ENCODE assay signal across 15 cellular contexts in genomic region chr19:4721196-4721595, GRCh38. TPM values are rescaled to one million over a fixed set of nuclear protein-coding genes. Genes with fewer than 3 reads are reported as not detected.
A peak's percentile ranks its signal among the peaks of the same experiment; 100 is the strongest.
DNase-seq lines count a peak whose midpoint lies in the region; ATAC-seq and TF ChIP-seq lines count a peak whose summit lies in the region.
"Had no signal": no experiment of that assay in that cellular context is flagged by ENCODE, and none has a peak within 500 bp of the region (broad histone marks: within the 10 kb centered on the region; RNA-seq: fewer than 3 reads in every experiment).

No MANE protein-coding gene starts in this region.

- peaks cover 0 to 15% (median 3%) of the 10 kb centered on the region in 8 donors for H3K9me3 Mint-ChIP-seq in CD4-positive, alpha-beta memory T cell
- peaks cover 3% of the 10 kb centered on the region for H3K9me3 Mint-ChIP-seq in activated naive CD8-positive, alpha-beta T cell treated with anti-CD3 and anti-CD28 coated beads for 36 hours
- H3K9me3 Mint-ChIP-seq in naive thymus-derived CD8-positive, alpha-beta T cell, result peaks cover 0 to 9% (median 0%) of the 10 kb centered on the region in 9 donors
- H3K9me3 Mint-ChIP-seq: CD14-positive monocyte had no signal

- H3K36me3 ChIP-seq in CD4-positive, alpha-beta memory T cell (ENCODE audit: insufficient read depth, low read length), result peaks cover 45% of the 10 kb centered on the region
- H3K36me3 ChIP-seq in IMR-90 (ENCODE audit: control insufficient read depth, insufficient read depth, low read length), result peaks cover 34% of the 10 kb centered on the region
- no peaks in the 10 kb centered on the region for H3K36me3 ChIP-seq in PC-9 (ENCODE audit: low read depth)

- peak overlapping the region in 5 of 8 donors; percentile 52 to 96 (median 75) for H3K4me3 Mint-ChIP-seq in CD4-positive, alpha-beta memory T cell
- peak overlapping the region; percentile 19 for H3K4me3 Mint-ChIP-seq in activated naive CD8-positive, alpha-beta T cell treated with anti-CD3 and anti-CD28 coated beads for 36 hours
- H3K4me3 Mint-ChIP-seq in naive thymus-derived CD8-positive, alpha-beta T cell, result peak overlapping the region in 6 of 10 donors; percentile 73 to 98 (median 93)

- no peak overlapping the region for H2BK120ac ChIP-seq in IMR-90 (ENCODE audit: low read depth, low read length)

- CTCF ChIA-PET in CD4-positive, alpha-beta memory T cell (lab: Charles Lee; ENCODE audit: partially characterized antibody), result interaction anchor here (0.5 to 1.9 kb wide), 4 partner anchors 12 to 85 kb away, joined by 3 to 7 read pairs (median 4); partner anchors contain the start of gene FEM1A
- CTCF ChIA-PET in IMR-90 (lab: Yijun Ruan, JAX), result no interaction called here
- CTCF ChIA-PET in PC-9 (lab: Charles Lee), result interaction anchor here (0.7 kb wide), 1 partner anchor 154 kb away, joined by 4 read pairs; no protein-coding TSS in a partner anchor

- no peak for TF ChIP-seq POLR2A in IMR-90 (IDR thresholded peaks at IDR 0.05; ENCODE audit: low read depth, low read length)

- peaks cover 26 to 65% of the 10 kb centered on the region in 2 experiments for H3K79me1 ChIP-seq in IMR-90 (ENCODE audit: low read depth in 1 of 2, low read length in 2 of 2)

- no peak overlapping the region for H3K18ac ChIP-seq in IMR-90 (ENCODE audit: low read depth, low read length)

- peaks cover 17% of the 10 kb centered on the region; the same call in 1 of the 2 replicates for H3F3A ChIP-seq in PC-9 (ENCODE audit: insufficient read depth, low read depth)

- no peak overlapping the region for H3K4ac ChIP-seq in IMR-90 (ENCODE audit: low read depth, low read length)

- ATAC-seq in IMR-90 (ENCODE audit: low read depth), result no peak
- ATAC-seq in naive thymus-derived CD8-positive, alpha-beta T cell, result no peak
- ATAC-seq in GM21381 (IDR thresholded peaks at IDR 0.05; ENCODE audit: unreplicated experiment), result no peak
- ATAC-seq: heart left ventricle had no signal

- H3K27ac Mint-ChIP-seq in CD4-positive, alpha-beta memory T cell, result peak overlapping the region in 2 of 7 donors; percentile 70 to 100
- H3K27ac Mint-ChIP-seq in activated naive CD8-positive, alpha-beta T cell treated with anti-CD3 and anti-CD28 coated beads for 36 hours, result no peak overlapping the region
- peak overlapping the region in 2 of 10 donors; percentile 73 to 80 for H3K27ac Mint-ChIP-seq in naive thymus-derived CD8-positive, alpha-beta T cell

- no peak overlapping the region for H2BK15ac ChIP-seq in IMR-90 (ENCODE audit: low read depth, low read length)

- H3K36me3 Mint-ChIP-seq in CD4-positive, alpha-beta memory T cell, result peaks cover 5 to 57% of the 10 kb centered on the region in 2 donors
- peaks cover 17% of the 10 kb centered on the region for H3K36me3 Mint-ChIP-seq in activated naive CD8-positive, alpha-beta T cell treated with anti-CD3 and anti-CD28 coated beads for 36 hours
- peaks cover 0 to 42% (median 12%) of the 10 kb centered on the region in 3 donors for H3K36me3 Mint-ChIP-seq in naive thymus-derived CD8-positive, alpha-beta T cell

- 0 out of 2 replicates have a peak, but pooled peaks cover 7% of the 10 kb centered on the region for H3K9me1 ChIP-seq in IMR-90 (ENCODE audit: insufficient read depth, low read length)

- no peak overlapping the region for H2AK5ac ChIP-seq in IMR-90 (ENCODE audit: low read depth, low read length)

- no peak overlapping the region for H3K23ac ChIP-seq in IMR-90 (ENCODE audit: low read depth, low read length)

- WGBS in IMR-90 (ENCODE audit: extremely low coverage in 2 of 2, insufficient read length in 1 of 2), 2 experiments, result 100% methylated on average over 1 of the region's 6 CpGs; no CpG with 5 or more reads in 1 of the 2 experiments

- no peak for TF ChIP-seq CTCF in IMR-90 (conservative IDR thresholded peaks at IDR 0.05; ENCODE audit: low read depth, low read length)
- TF ChIP-seq CTCF in PC-9 (conservative IDR thresholded peaks at IDR 0.05), result no peak

- H3K56ac ChIP-seq in IMR-90 (ENCODE audit: extremely low read depth, insufficient read depth, low read length), result no peak overlapping the region

- peaks cover 15 to 47% (median 31%) of the 10 kb centered on the region in 4 donors for H3K4me1 Mint-ChIP-seq in CD4-positive, alpha-beta memory T cell
- peaks cover 17% of the 10 kb centered on the region for H3K4me1 Mint-ChIP-seq in activated naive CD8-positive, alpha-beta T cell treated with anti-CD3 and anti-CD28 coated beads for 36 hours
- H3K4me1 Mint-ChIP-seq in naive thymus-derived CD8-positive, alpha-beta T cell, result peaks cover 22 to 52% (median 44%) of the 10 kb centered on the region in 4 donors

- peaks cover 4 to 10% of the 10 kb centered on the region in 2 donors for H3K27me3 Mint-ChIP-seq in CD4-positive, alpha-beta memory T cell
- peaks cover 12% of the 10 kb centered on the region for H3K27me3 Mint-ChIP-seq in activated naive CD8-positive, alpha-beta T cell treated with anti-CD3 and anti-CD28 coated beads for 36 hours
- peaks cover 0 to 8% (median 0%) of the 10 kb centered on the region in 5 donors for H3K27me3 Mint-ChIP-seq in naive thymus-derived CD8-positive, alpha-beta T cell

- in situ Hi-C loops in IMR-90 (cut with MboI; ENCODE audit: low sequenced_read_pairs), result no loop called here

- no peak overlapping the region for H4K91ac ChIP-seq in IMR-90 (ENCODE audit: insufficient read depth, low read depth, low read length)

- no peaks in the 10 kb centered on the region for H3K9me3 ChIP-seq in CD4-positive, alpha-beta memory T cell (ENCODE audit: control insufficient read depth in 1 of 2, low read length in 2 of 2)
- H3K9me3 ChIP-seq in IMR-90 (ENCODE audit: control insufficient read depth, insufficient read depth, low read length), result no peaks in the 10 kb centered on the region
- no peaks in the 10 kb centered on the region for H3K9me3 ChIP-seq in PC-9 (ENCODE audit: insufficient read depth, low read depth)
- H3K9me3 ChIP-seq: heart left ventricle, Peyer's patch, tibial nerve had no signal

- H3K79me2 ChIP-seq in PC-9 (ENCODE audit: low read depth), result peaks cover 27% of the 10 kb centered on the region

- peaks cover 36% of the 10 kb centered on the region for H3K4me1 ChIP-seq in CD4-positive, alpha-beta memory T cell (ENCODE audit: insufficient read depth, low read length)
- H3K4me1 ChIP-seq in IMR-90 (ENCODE audit: control insufficient read depth, insufficient read depth, low read length) (peaks cover 6% of the 10 kb centered on the region), PC-9 (replicated peaks; ENCODE audit: insufficient read depth) (peaks cover 15% of the 10 kb centered on the region)

- H4K20me1 ChIP-seq in IMR-90 (ENCODE audit: insufficient read depth, low read length) (peaks cover 9% of the 10 kb centered on the region; the same call in 1 of the 2 replicates), PC-9 (ENCODE audit: insufficient read depth) (no peaks in the 10 kb centered on the region)

- H3K27ac ChIP-seq in CD4-positive, alpha-beta memory T cell (ENCODE audit: low read depth, low read length), result no peak overlapping the region
- H3K27ac ChIP-seq in IMR-90 (ENCODE audit: insufficient read depth, low read length) (no peak overlapping the region), PC-9 (no peak overlapping the region)
- H3K27ac ChIP-seq: Peyer's patch had no signal

- no peak overlapping the region for H4K5ac ChIP-seq in IMR-90 (ENCODE audit: low read depth, low read length)

- H3K9me2 ChIP-seq in PC-9 (ENCODE audit: insufficient read depth), result no peaks in the 10 kb centered on the region

- dilution Hi-C loops in IMR-90 (cut with HindIII; ENCODE audit: low sequenced_read_pairs, unreplicated experiment), result no loop called here

- H3K27me3 ChIP-seq in CD4-positive, alpha-beta memory T cell (ENCODE audit: insufficient read depth, low read length), result no peaks in the 10 kb centered on the region
- H3K27me3 ChIP-seq in IMR-90 (ENCODE audit: control insufficient read depth, insufficient read depth, low read length) (no peaks in the 10 kb centered on the region), PC-9 (ENCODE audit: insufficient read depth, low read depth) (no peaks in the 10 kb centered on the region)
- H3K27me3 ChIP-seq: heart left ventricle, Peyer's patch, tibial nerve had no signal

- peak overlapping the region; percentile 23 for H2AK9ac ChIP-seq in IMR-90 (replicated peaks; ENCODE audit: low read depth, low read length, poor library complexity)

- no peak overlapping the region for H2BK5ac ChIP-seq in IMR-90 (ENCODE audit: low read depth, low read length, poor library complexity, severe bottlenecking)

- H2AFZ ChIP-seq in IMR-90 (replicated peaks; ENCODE audit: low read length, poor library complexity) (no peak overlapping the region), PC-9 (no peak overlapping the region)

- DNase-seq in CD4-positive, alpha-beta memory T cell, result no peak
- DNase-seq in IMR-90 (no peak), NOMO-1 treated with DMSO at 0.1 percent for 48 hours (lab: John Stamatoyannopoulos, UW; ENCODE audit: unreplicated experiment) (no peak), PC-9 (no peak)
- no peak for DNase-seq in activated naive CD8-positive, alpha-beta T cell treated with anti-CD3 and anti-CD28 coated beads for 36 hours
- DNase-seq in naive thymus-derived CD8-positive, alpha-beta T cell, result no peak
- no peak for DNase-seq in stimulated activated CD4-positive, alpha-beta T cell treated with anti-CD3 and anti-CD28 coated beads, Interleukin-12 subunit alpha, Interleukin-12 subunit beta, amount 100 ng/mL, for 4 hours
- DNase-seq: activated CD4-positive, alpha-beta T cell treated with anti-CD3 and anti-CD28 coated beads, Interleukin-2, amount 50 U/mL, for 48 hours; heart left ventricle; NCI-H187 treated with DMSO at 0.1 percent for 48 hours; NCI-H524; Peyer's patch had no signal

- H3K4me2 ChIP-seq in IMR-90 (ENCODE audit: low read depth, low read length) (no peak overlapping the region), PC-9 (no peak overlapping the region)

- no peak for TF ChIP-seq RAD21 in IMR-90 (IDR thresholded peaks at IDR 0.05; ENCODE audit: low read length)

- intact Hi-C loops in CD4-positive, alpha-beta memory T cell (cut with micrococcal nuclease), result loop anchor here (5.0 kb wide), 2 partner anchors 319 to 539 kb away; partner anchors contain the start of genes ANKRD24, CHAF1A, SH3GL1 and SIRT6
- intact Hi-C loops in IMR-90 (cut with micrococcal nuclease), result no loop called here
- intact Hi-C loops in PC-9 (cut with micrococcal nuclease; ENCODE audit: unreplicated experiment), result loop anchor here (5.0 to 10.0 kb wide), 3 partner anchors 154 to 346 kb away; no protein-coding TSS in a partner anchor

- BruUV-seq in IMR-90 (replicated peaks; lab: Mats Ljungman, UMichigan) (no TSS peak), PC-9 (replicated peaks; lab: Mats Ljungman, UMichigan) (no TSS peak)

- no peak overlapping the region for H2BK20ac ChIP-seq in IMR-90 (ENCODE audit: low read depth, low read length)

- no peak overlapping the region for H4K8ac ChIP-seq in IMR-90 (ENCODE audit: low read depth in 2 of 2, low read length in 2 of 2)

- POLR2A ChIA-PET in CD4-positive, alpha-beta memory T cell (lab: Charles Lee; ENCODE audit: partially characterized antibody), result interaction anchor here (1.3 to 4.8 kb wide), 2 partner anchors 8 to 70 kb away, joined by 6 to 76 read pairs; partner anchors contain the start of gene FEM1A
- POLR2A ChIA-PET in IMR-90 (lab: Charles Lee; ENCODE audit: unreplicated experiment), result no interaction called here
- POLR2A ChIA-PET in naive thymus-derived CD8-positive, alpha-beta T cell (lab: Charles Lee), result interaction anchor here (1.0 kb wide), 1 partner anchor 70 kb away, joined by 3 read pairs; no protein-coding TSS in a partner anchor
- POLR2A ChIA-PET in PC-9 (lab: Charles Lee; ENCODE audit: unreplicated experiment), result no interaction called here

- no peak overlapping the region for H3K14ac ChIP-seq in IMR-90 (replicated peaks; ENCODE audit: low read depth, low read length)

- no peak overlapping the region for H3K9ac ChIP-seq in IMR-90 (ENCODE audit: low read depth, low read length)

- H3K4me3 ChIP-seq in CD4-positive, alpha-beta memory T cell (ENCODE audit: low read length in 2 of 2), result no peak overlapping the region
- H3K4me3 ChIP-seq in IMR-90 (ENCODE audit: insufficient read depth, low read depth, low read length) (no peak overlapping the region), PC-9 (no peak overlapping the region)
- H3K4me3 ChIP-seq: Peyer's patch had no signal

RNA-seq across cellular contexts. Expression of gene DPP9, which starts 2.4 kb away (rescaled TPM):
- 10 to 100 TPM; 86.9 to 93.9 TPM for total RNA-seq in CD4-positive, alpha-beta memory T cell
- 10 to 100 TPM; 10.7 to 31.6 TPM for polyA plus RNA-seq in CD4-positive, alpha-beta memory T cell
- total RNA-seq in IMR-90 (2012; rRNA removed) (12.2 and 12.4 TPM in 2 replicates), PC-9 (2021) (83.3 and 85.3 TPM in 2 replicates)
- 33.0 and 37.3 TPM in 2 replicates for polyA plus RNA-seq in IMR-90 (2012; rRNA removed)
- 27.1 and 46.5 TPM in 2 replicates for polyA plus RNA-seq in IMR-90 (2012; cell fraction: cytosol; rRNA removed)
- 36.9 and 57.3 TPM in 2 replicates for polyA plus RNA-seq in IMR-90 (2012; cell fraction: nucleus; rRNA removed; ENCODE audit: low replicate concordance)
- 10 to 100 TPM; 71.7 to 72.3 TPM for total RNA-seq in activated naive CD8-positive, alpha-beta T cell treated with anti-CD3 and anti-CD28 coated beads for 36 hours
- total RNA-seq in naive thymus-derived CD8-positive, alpha-beta T cell, result 10 to 100 TPM; 82.3 to 86.6 TPM
- polyA plus RNA-seq in naive thymus-derived CD8-positive, alpha-beta T cell, result 10 to 100 TPM; 16.1 to 30.6 (median 21.9) TPM

RNA-seq across cellular contexts. Expression of gene MYDGF, which starts 51.1 kb away (rescaled TPM):
- 10 to 100 TPM; 43.0 to 46.4 TPM for total RNA-seq in CD4-positive, alpha-beta memory T cell
- 100 to 1,000 TPM; 128 to 199 TPM for polyA plus RNA-seq in CD4-positive, alpha-beta memory T cell
- total RNA-seq in IMR-90 (2012; rRNA removed), result 160 and 203 TPM in 2 replicates
- polyA plus RNA-seq in IMR-90 (2012; rRNA removed), result 310 and 381 TPM in 2 replicates
- polyA plus RNA-seq in IMR-90 (2012; cell fraction: cytosol; rRNA removed), result 436 and 568 TPM in 2 replicates
- 93.6 and 181 TPM in 2 replicates for polyA plus RNA-seq in IMR-90 (2012; cell fraction: nucleus; rRNA removed; ENCODE audit: low replicate concordance)
- 10 to 100 TPM; 59.2 to 65.8 TPM for total RNA-seq in activated naive CD8-positive, alpha-beta T cell treated with anti-CD3 and anti-CD28 coated beads for 36 hours
- total RNA-seq in naive thymus-derived CD8-positive, alpha-beta T cell, result 10 to 100 TPM; 24.9 to 25.8 TPM
- polyA plus RNA-seq in naive thymus-derived CD8-positive, alpha-beta T cell, result 100 to 1,000 TPM; 103 to 114 (median 114) TPM
- 60.1 and 76.3 TPM in 2 replicates for total RNA-seq in PC-9 (2021)

Comparison
In these comparisons a context has a peak if more than half of its experiments do, and no peak if none do; other contexts are left out.
1. H3K4me3 Mint-ChIP-seq: peak in every context shown above with its lines; median percentile 93 in naive thymus-derived CD8-positive, alpha-beta T cell; 75 in CD4-positive, alpha-beta memory T cell; 19 in activated naive CD8-positive, alpha-beta T cell treated with anti-CD3 and anti-CD28 coated beads for 36 hours.
2. POLR2A ChIA-PET loops: an anchor here in CD4-positive, alpha-beta memory T cell (1.3 to 4.8 kb wide) and naive thymus-derived CD8-positive, alpha-beta T cell (1.0 kb wide); none called in IMR-90 and PC-9.